In the genomic region with DNA sequence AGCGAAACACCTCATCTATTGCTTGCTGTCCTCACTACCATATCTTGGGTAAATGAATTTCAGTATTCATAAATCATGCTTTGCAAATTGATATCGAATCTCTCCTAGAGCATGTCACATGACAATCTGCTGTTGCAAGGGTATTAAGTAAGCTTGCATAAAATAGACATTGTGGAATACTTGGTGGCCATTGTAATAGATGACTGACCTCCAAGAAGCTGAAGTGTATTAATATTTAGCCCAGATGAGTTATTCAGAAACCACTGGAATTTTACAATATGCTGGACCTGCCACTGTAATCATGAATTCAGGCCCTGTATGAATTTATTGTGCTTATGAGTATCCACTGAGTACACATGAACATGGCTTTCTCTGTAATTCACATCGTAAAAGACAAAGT, we compare ENCODE assay signal across 1 cellular context.
TF ChIP-seq lines count a peak whose summit lies in the region.

No MANE protein-coding gene starts in this region.

TF ChIP-seq in IMR-90, 13 proteins besides CTCF, POLR2A, EP300 and RAD21:
- no peak for TF ChIP-seq FOS (IDR thresholded peaks at IDR 0.05; ENCODE audit: low read depth, low read length)
- TF ChIP-seq MXI1 (IDR thresholded peaks at IDR 0.05; ENCODE audit: borderline replicate concordance, low read depth, low read length) = no peak
- no peak for TF ChIP-seq CEBPB (IDR thresholded peaks at IDR 0.05; ENCODE audit: low read depth, low read length)
- no peak for TF ChIP-seq RFX5 (IDR thresholded peaks at IDR 0.05; ENCODE audit: low read depth, low read length)
- TF ChIP-seq CHD1 (IDR thresholded peaks at IDR 0.05; ENCODE audit: low read depth, low read length) = no peak
- TF ChIP-seq, protein P1, sequence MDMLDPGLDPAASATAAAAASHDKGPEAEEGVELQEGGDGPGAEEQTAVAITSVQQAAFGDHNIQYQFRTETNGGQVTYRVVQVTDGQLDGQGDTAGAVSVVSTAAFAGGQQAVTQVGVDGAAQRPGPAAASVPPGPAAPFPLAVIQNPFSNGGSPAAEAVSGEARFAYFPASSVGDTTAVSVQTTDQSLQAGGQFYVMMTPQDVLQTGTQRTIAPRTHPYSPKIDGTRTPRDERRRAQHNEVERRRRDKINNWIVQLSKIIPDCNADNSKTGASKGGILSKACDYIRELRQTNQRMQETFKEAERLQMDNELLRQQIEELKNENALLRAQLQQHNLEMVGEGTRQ (IDR thresholded peaks at IDR 0.05; ENCODE audit: low read depth, low read length) = no peak
- no peak for TF ChIP-seq BHLHE40 (IDR thresholded peaks at IDR 0.05; ENCODE audit: low read depth, low read length)
- no peak for TF ChIP-seq RCOR1 (IDR thresholded peaks at IDR 0.05; ENCODE audit: insufficient replicate concordance, low read length)
- TF ChIP-seq, protein P2, sequence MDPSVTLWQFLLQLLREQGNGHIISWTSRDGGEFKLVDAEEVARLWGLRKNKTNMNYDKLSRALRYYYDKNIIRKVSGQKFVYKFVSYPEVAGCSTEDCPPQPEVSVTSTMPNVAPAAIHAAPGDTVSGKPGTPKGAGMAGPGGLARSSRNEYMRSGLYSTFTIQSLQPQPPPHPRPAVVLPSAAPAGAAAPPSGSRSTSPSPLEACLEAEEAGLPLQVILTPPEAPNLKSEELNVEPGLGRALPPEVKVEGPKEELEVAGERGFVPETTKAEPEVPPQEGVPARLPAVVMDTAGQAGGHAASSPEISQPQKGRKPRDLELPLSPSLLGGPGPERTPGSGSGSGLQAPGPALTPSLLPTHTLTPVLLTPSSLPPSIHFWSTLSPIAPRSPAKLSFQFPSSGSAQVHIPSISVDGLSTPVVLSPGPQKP (IDR thresholded peaks at IDR 0.05; ENCODE audit: borderline replicate concordance, low read depth, low read length) = no peak
